ENCODE assay signal across 21 cellular contexts in genomic region chr22:44795701-44796630, GRCh38. TPM values are rescaled to one million over a fixed set of nuclear protein-coding genes. Genes with fewer than 3 reads are reported as not detected.
DNase-seq lines count a peak whose midpoint lies in the region; FAIRE-seq and TF ChIP-seq lines count a peak whose summit lies in the region.
"Had no signal": no experiment of that assay in that cellular context is flagged by ENCODE, and none has a peak within 500 bp of the region (broad histone marks: within the 10 kb centered on the region; RNA-seq: fewer than 3 reads in every experiment).

No MANE protein-coding gene starts in this region.

- CTCF ChIA-PET in H1 (lab: Charles Lee; ENCODE audit: partially characterized antibody): interaction anchor here (0.7 to 4.3 kb wide), 5 partner anchors 9 to 608 kb away, joined by 3 to 22 read pairs (median 5); no protein-coding TSS in a partner anchor

- H3K14ac ChIP-seq in H9 (ENCODE audit: insufficient read depth, low read length) (no peak overlapping the region), H1 (ENCODE audit: insufficient read length) (no peak overlapping the region)

- DNase-seq in H9 (peak; percentile 52), H1 (ENCODE audit: low read depth in 1 of 2, low spot score in 2 of 2) (peak in 1 of 2 experiments; percentile 60), kidney (peak; percentile 65), posterior vena cava (ENCODE audit: low spot score) (peak; percentile 75), medulla oblongata (ENCODE audit: extremely low spot score) (no peak), middle frontal gyrus (ENCODE audit: extremely low spot score, low spot score) (no peak), GF-D8 (lab: John Stamatoyannopoulos, UW) (no peak)
- DNase-seq: CD4-positive, alpha-beta memory T cell; DMS53; EL; NCI-H1092 treated with DMSO at 0.1 percent for 48 hours; NCI-H146; NCI-H2081; NCI-H2171 treated with DMSO at 0.1 percent for 48 hours; NCI-H446 had no signal

- H3K23me2 ChIP-seq in H9 (ENCODE audit: insufficient read length, low read depth, low read length, poor library complexity, severe bottlenecking) (no peaks in the 10 kb centered on the region), H1 (ENCODE audit: low read depth, low read length) (no peaks in the 10 kb centered on the region)

- peaks cover 28 to 51% of the 10 kb centered on the region in 2 experiments for H3K4me1 Mint-ChIP-seq in H9
- H3K4me1 Mint-ChIP-seq: CD4-positive, alpha-beta memory T cell had no signal

- H2BK5ac ChIP-seq in H9 (ENCODE audit: insufficient read length, low read length): no peak overlapping the region
- H2BK5ac ChIP-seq in H1 (ENCODE audit: low read depth, low read length): peak overlapping the region; percentile 85; the same call in 1 of the 2 replicates

- H3K18ac ChIP-seq in H9 (ENCODE audit: insufficient read length, low read depth, low read length) (peak overlapping the region; percentile 39), H1 (ENCODE audit: extremely low read depth, low read length) (peak overlapping the region; percentile 95)

- WGBS in H9 (ENCODE audit: extremely low coverage, insufficient read length, low lambda C conversion rate): no CpG with 5 or more reads among the region's 18 CpGs
- WGBS in H1 (ENCODE audit: extremely low coverage in 1 of 2, insufficient coverage in 1 of 2, insufficient read length in 1 of 2, insufficient replicate concordance in 2 of 2, low coverage in 1 of 2, low lambda C conversion rate in 2 of 2, missing lambda C conversion rate in 1 of 2), 2 experiments: 54% methylated on average over 16 of the region's 18 CpGs; no CpG with 5 or more reads in 1 of the 2 experiments

- no peak for FAIRE-seq in H1 (lab: Jason Lieb, UNC)
- FAIRE-seq in kidney (lab: Jason Lieb, UNC): no peak
- FAIRE-seq: A549, GM12892, GM18507, K562, RCC 7860 had no signal

- peaks cover 3 to 15% (median 11%) of the 10 kb centered on the region in 3 experiments; a peak in 5 of 7 replicates for H3K36me3 Mint-ChIP-seq in H9 (ENCODE audit: insufficient read depth in 1 of 3, low read depth in 3 of 3)
- H3K36me3 Mint-ChIP-seq: CD4-positive, alpha-beta memory T cell had no signal

- no peak overlapping the region for H2BK12ac ChIP-seq in H9 (ENCODE audit: insufficient read length, low read depth, low read length)
- peak overlapping the region; percentile 92 for H2BK12ac ChIP-seq in H1 (ENCODE audit: low read depth, low read length)

- no peak overlapping the region for H4K8ac ChIP-seq in H9 (replicated peaks; ENCODE audit: insufficient read length, low read depth, low read length)
- peak overlapping the region; percentile 97 for H4K8ac ChIP-seq in H1 (ENCODE audit: extremely low read depth, insufficient read depth, low read length)

- H2AK5ac ChIP-seq in H9 (ENCODE audit: insufficient read length, low read length) (no peak overlapping the region), H1 (ENCODE audit: low read depth, low read length) (peak overlapping the region; percentile 96; the same call in 1 of the 2 replicates)

- H3K4me2 ChIP-seq in H9 (ENCODE audit: insufficient read depth, insufficient read length, low read length) (no peak overlapping the region), H1 (ENCODE audit: insufficient read depth in 1 of 2, low read depth in 2 of 2, low read length in 2 of 2) (peak overlapping the region; percentile 47 to 48; a peak in 3 of 4 replicates)
- H3K4me2 ChIP-seq: A549 had no signal

- H4K5ac ChIP-seq in H9 (ENCODE audit: insufficient read length, low read depth, low read length) (no peak overlapping the region), H1 (ENCODE audit: insufficient read length, low read depth, low read length) (peak overlapping the region; percentile 28)

- no peak overlapping the region for H4K91ac ChIP-seq in H9 (ENCODE audit: insufficient read length, low read depth, low read length)
- H4K91ac ChIP-seq in H1 (replicated peaks; ENCODE audit: insufficient read length, low read length): peak overlapping the region; percentile 36

- peak overlapping the region; percentile 87 to 98 (median 95) for H3K27ac Mint-ChIP-seq in H9
- H3K27ac Mint-ChIP-seq: CD4-positive, alpha-beta memory T cell had no signal

- H3K4me3 ChIP-seq in H1 (ENCODE audit: extremely low read depth in 1 of 4, insufficient read depth in 2 of 4, low read depth in 3 of 4, low read length in 4 of 4) (peak overlapping the region in 1 of 4 experiments; percentile 28; a peak in 2 of 8 replicates), kidney (ENCODE audit: low read length in 2 of 2) (no peak overlapping the region)
- H3K4me3 ChIP-seq: A549, HAP-1, K562 had no signal

- H2BK20ac ChIP-seq in H9 (ENCODE audit: low read depth, low read length, poor library complexity, severe bottlenecking) (no peak overlapping the region), H1 (ENCODE audit: low read length) (peak overlapping the region; percentile 93; the same call in 1 of the 2 replicates)

- peak overlapping the region; percentile 38 to 73; a peak in 4 of 5 replicates for H3K4me3 Mint-ChIP-seq in H9
- H3K4me3 Mint-ChIP-seq: CD4-positive, alpha-beta memory T cell had no signal

- H3T11ph ChIP-seq in H9 (ENCODE audit: low read length): no peak overlapping the region

- no peak overlapping the region for H2BK15ac ChIP-seq in H9 (ENCODE audit: low read depth, low read length)
- peak overlapping the region; percentile 72; the same call in 1 of the 2 replicates for H2BK15ac ChIP-seq in H1 (ENCODE audit: low read length)

- H2BK120ac ChIP-seq in H9 (ENCODE audit: low read depth, low read length, poor library complexity, severe bottlenecking) (no peak overlapping the region), H1 (replicated peaks; ENCODE audit: low read depth, low read length) (peak overlapping the region; percentile 18)

- TF ChIP-seq POLR2A in H1 (IDR thresholded peaks at IDR 0.05; ENCODE audit: control extremely low read depth in 1 of 2, low read depth in 2 of 2, low read length in 2 of 2): no peak

- H3K79me2 ChIP-seq in H9 (ENCODE audit: insufficient read depth, low read length) (no peaks in the 10 kb centered on the region), H1 (ENCODE audit: control insufficient read depth in 1 of 2, insufficient read depth in 2 of 2, low read length in 2 of 2) (no peaks in the 10 kb centered on the region)

- H3K4me1 ChIP-seq in H9 (ENCODE audit: insufficient read depth, low read length) (peaks cover 8% of the 10 kb centered on the region; the same call in 1 of the 2 replicates), H1 (replicated peaks in 1 of 4; ENCODE audit: control insufficient read depth in 3 of 4, insufficient read depth in 4 of 4, low read length in 3 of 4) (peaks cover 6 to 28% (median 15%) of the 10 kb centered on the region in 4 experiments), kidney (ENCODE audit: control insufficient read depth in 1 of 2, insufficient read depth in 1 of 2, low read depth in 1 of 2, low read length in 2 of 2) (no peaks in the 10 kb centered on the region)
- H3K4me1 ChIP-seq: A549 had no signal

- no peak overlapping the region for H3K56ac ChIP-seq in H9 (ENCODE audit: insufficient read length, low read depth, low read length)
- peak overlapping the region; percentile 10 for H3K56ac ChIP-seq in H1 (replicated peaks; ENCODE audit: insufficient read length, low read depth, low read length)

- no peaks in the 10 kb centered on the region for H3K9me3 Mint-ChIP-seq in H9
- H3K9me3 Mint-ChIP-seq: CD4-positive, alpha-beta memory T cell had no signal

- TF ChIP-seq EP300 in H1 (IDR thresholded peaks at IDR 0.05; ENCODE audit: borderline replicate concordance in 1 of 2, low read depth in 2 of 2, low read length in 2 of 2): peak in 1 of 2 experiments; percentile 41; a peak in 1 of 3 replicates

- no peak overlapping the region for H3K4ac ChIP-seq in H9 (ENCODE audit: low read depth, low read length)
- H3K4ac ChIP-seq in H1 (replicated peaks; ENCODE audit: insufficient read length, low read depth, low read length): peak overlapping the region; percentile 92

- H3K36me3 ChIP-seq in H1 (ENCODE audit: control insufficient read depth in 2 of 4, insufficient read depth in 4 of 4, low read length in 3 of 4) (no peaks in the 10 kb centered on the region), kidney (ENCODE audit: control insufficient read depth in 1 of 2, insufficient read depth in 2 of 2, low read length in 2 of 2) (no peaks in the 10 kb centered on the region)
- H3K36me3 ChIP-seq: HAP-1 had no signal

- POLR2A ChIA-PET in H1 (lab: Charles Lee; ENCODE audit: partially characterized antibody): interaction anchor here (0.8 to 2.9 kb wide), 5 partner anchors 9 to 357 kb away, joined by 3 to 9 read pairs (median 3); no protein-coding TSS in a partner anchor

- no peaks in the 10 kb centered on the region for H3K9me3 ChIP-seq in H9 (ENCODE audit: control insufficient read depth, low read depth, low read length)
- no peaks in the 10 kb centered on the region for H3K9me3 ChIP-seq in H1 (ENCODE audit: insufficient read depth in 2 of 2, low read depth in 1 of 2, low read length in 1 of 2)
- H3K9me3 ChIP-seq in kidney (ENCODE audit: control insufficient read depth in 1 of 2, low read length in 2 of 2): no peaks in the 10 kb centered on the region
- H3K9me3 ChIP-seq: A549, HAP-1 had no signal

- H2AFZ ChIP-seq in H9 (ENCODE audit: low read length) (no peak overlapping the region), H1 (ENCODE audit: low read length) (no peak overlapping the region)

- no peak for TF ChIP-seq RAD21 in H1 (IDR thresholded peaks at IDR 0.05 in 1 of 2, conservative IDR thresholded peaks at IDR 0.05 in 1 of 2; ENCODE audit: low read depth in 2 of 2, low read length in 2 of 2)

- no peaks in the 10 kb centered on the region for H3K79me1 ChIP-seq in H9 (ENCODE audit: insufficient read depth, low read depth, low read length, poor library complexity, severe bottlenecking)
- peaks cover 5% of the 10 kb centered on the region; the same call in 1 of the 2 replicates for H3K79me1 ChIP-seq in H1 (ENCODE audit: low read depth, low read length)

- H3K23ac ChIP-seq in H9 (ENCODE audit: insufficient read length, low read depth, low read length): no peak overlapping the region
- no peak overlapping the region for H3K23ac ChIP-seq in H1 (ENCODE audit: insufficient read length)

- no peaks in the 10 kb centered on the region for H3K27me3 ChIP-seq in H9 (ENCODE audit: insufficient read depth, low read length)
- no peaks in the 10 kb centered on the region for H3K27me3 ChIP-seq in H1 (replicated peaks in 1 of 4; ENCODE audit: control insufficient read depth in 3 of 4, extremely low read depth in 1 of 4, insufficient read depth in 3 of 4, low read length in 3 of 4)

- H4K20me1 ChIP-seq in H9 (ENCODE audit: control insufficient read depth, insufficient read depth, insufficient read length): no peaks in the 10 kb centered on the region
- peaks cover 0 to 4% of the 10 kb centered on the region in 2 experiments for H4K20me1 ChIP-seq in H1 (replicated peaks in 1 of 2; ENCODE audit: control insufficient read depth in 1 of 2, insufficient read depth in 2 of 2, low read length in 2 of 2)

- TF ChIP-seq CTCF in H9 (conservative IDR thresholded peaks at IDR 0.05) (no peak), H1 (IDR thresholded peaks at IDR 0.05; ENCODE audit: control extremely low read depth in 1 of 3, insufficient read depth in 1 of 3, low read depth in 1 of 3, low read length in 3 of 3) (no peak), kidney (IDR thresholded peaks at IDR 0.05; ENCODE audit: borderline replicate concordance, extremely low read depth, insufficient read depth) (no peak)

- H3K27me3 Mint-ChIP-seq in H9 (ENCODE audit: low read depth): no peaks in the 10 kb centered on the region
- H3K27me3 Mint-ChIP-seq: CD4-positive, alpha-beta memory T cell had no signal

- no peak overlapping the region for H3K27ac ChIP-seq in H9 (ENCODE audit: insufficient read length, low read depth, low read length)
- H3K27ac ChIP-seq in H1 (ENCODE audit: low read depth, low read length): 0 out of 2 replicates have a peak overlapping the region, but pooled peaks have one; percentile 11
- no peak overlapping the region for H3K27ac ChIP-seq in kidney (ENCODE audit: low read depth in 2 of 2, low read length in 2 of 2)
- H3K27ac ChIP-seq: A549 had no signal

- H3K9ac ChIP-seq in H9 (ENCODE audit: extremely low read depth, insufficient read length, low read length): no peak overlapping the region
- H3K9ac ChIP-seq in H1 (replicated peaks in 1 of 4; ENCODE audit: extremely low read depth in 1 of 4, low read depth in 3 of 4, low read length in 3 of 4): no peak overlapping the region; a peak in 1 of 7 replicates
- no peak overlapping the region for H3K9ac ChIP-seq in kidney (ENCODE audit: low read length in 2 of 2)

- intact Hi-C loops in kidney (cut with DNase I) (no loop called here), posterior vena cava (cut with DNase I) (no loop called here)

RNA-seq across cellular contexts. Expression of gene ARHGAP8, which starts 43.6 kb away (rescaled TPM):
- total RNA-seq in H9 (2021): 29.3 and 35.4 TPM in 2 replicates
- total RNA-seq in H1 (2021; fragmentation: NEBNext Ultra II Directional; extraction: Animal tissue kit (Norgen Biotek cat#: 25700)): 47.7 and 48.7 TPM in 2 replicates
- 35.6 and 55.2 TPM in 2 replicates for polyA plus RNA-seq in H1 (2011; rRNA removed)
- 40.7 TPM for polyA plus RNA-seq in H1 (2011; cell fraction: cytosol; rRNA removed)
- polyA plus RNA-seq in H1 (2011; cell fraction: nucleus; rRNA removed): 71.9 TPM
- polyA plus RNA-seq in H1 (2012, experiment 1 of 2): 29.6 to 36.8 TPM (median 35.4 TPM) in 4 replicates
- polyA plus RNA-seq in H1 (2012, experiment 2 of 2): 25.3 TPM
- polyA plus RNA-seq in H1 (2013, experiment 1 of 2): 28.1 TPM
- 27.7 TPM for polyA plus RNA-seq in H1 (2013, experiment 2 of 2)
- polyA minus RNA-seq in H1 (2011; rRNA and poly(A)+ RNA removed): 28.4 and 34.7 TPM in 2 replicates
- polyA minus RNA-seq in H1 (2011; cell fraction: cytosol; rRNA and poly(A)+ RNA removed): 22.0 TPM
- 33.7 TPM for polyA minus RNA-seq in H1 (2011; cell fraction: nucleus; rRNA and poly(A)+ RNA removed)
- total RNA-seq in kidney: 35.7 TPM
- polyA plus RNA-seq in kidney (ENCODE audit: insufficient read depth, low read depth, low replicate concordance): 30.2 TPM
- 1 to 10 TPM; 1.4 TPM for total RNA-seq in posterior vena cava
- polyA plus RNA-seq: CD4-positive, alpha-beta memory T cell had no signal

Comparison
In these comparisons a context has a peak if more than half of its experiments do, and no peak if none do; other contexts are left out.
1. DNase-seq: peak in H9 (single experiment), kidney (single experiment) and posterior vena cava (single experiment); none in medulla oblongata (single experiment), middle frontal gyrus (single experiment) and GF-D8 (single experiment).
2. RNA of gene ARHGAP8, which starts 43.6 kb away (total RNA-seq): 47.7 to 48.7 TPM in H1, 35.7 TPM in kidney (single experiment) and 29.3 to 35.4 TPM in H9; 1.4 TPM in posterior vena cava; every median in the first group is over 10 times any median in the second.